29 cellular contexts compared by ENCODE assay signal in the genomic region with DNA sequence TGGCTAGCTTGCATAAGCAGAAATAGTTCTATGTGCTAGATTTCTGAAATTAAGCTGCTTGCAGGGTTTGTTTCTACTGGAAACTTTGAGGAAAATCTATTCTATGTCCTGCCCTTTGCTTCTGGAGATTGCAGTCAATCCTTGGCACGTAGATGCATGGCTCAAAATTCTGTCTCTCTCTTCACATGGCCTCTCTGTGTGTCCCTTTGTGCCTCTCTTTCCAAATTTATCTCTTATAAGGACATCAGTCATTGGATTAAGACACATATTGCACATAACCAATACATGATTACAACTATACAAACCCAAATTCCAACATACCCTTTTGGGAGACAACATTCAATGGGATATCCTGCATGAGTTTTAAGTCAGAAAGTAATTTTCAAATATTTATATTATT.
"Had no signal": no experiment of that assay in that cellular context is flagged by ENCODE, and none has a peak within 500 bp of the region (broad histone marks: within the 10 kb centered on the region; RNA-seq: fewer than 3 reads in every experiment).

No MANE protein-coding gene starts in this region.

- H3K27me3 Mint-ChIP-seq: dendritic cell treated with granulocyte-macrophage colony-stimulating factor and Interleukin-4, amounts not matched to agents 40 ng/mL and 50 ng/mL, for 4 days; effector memory CD8-positive, alpha-beta T cell had no signal

- FAIRE-seq: colon, endometrium, endothelial cell of umbilical vein, frontal cortex had no signal

- H3K4me3 Mint-ChIP-seq: dendritic cell treated with granulocyte-macrophage colony-stimulating factor and Interleukin-4, amounts not matched to agents 40 ng/mL and 50 ng/mL, for 4 days; effector memory CD8-positive, alpha-beta T cell; endodermal cell had no signal

- H3K9me3 Mint-ChIP-seq: endodermal cell had no signal

- H3K4me1 ChIP-seq: colonic mucosa, esophagus muscularis mucosa, esophagus squamous epithelium, foreskin keratinocyte, gastrocnemius medialis, gastroesophageal sphincter, heart left ventricle, heart right ventricle had no signal

- H3K36me3 ChIP-seq: colonic mucosa, esophagus muscularis mucosa, esophagus squamous epithelium, gastrocnemius medialis, gastroesophageal sphincter, heart left ventricle, heart right ventricle had no signal

- ATAC-seq: effector memory CD8-positive, alpha-beta T cell; esophagus mucosa; foreskin keratinocyte; gastrocnemius medialis; gastroesophageal sphincter; heart left ventricle; heart right ventricle had no signal

- H3K27me3 ChIP-seq: colonic mucosa, dorsolateral prefrontal cortex, esophagus muscularis mucosa, esophagus squamous epithelium, foreskin keratinocyte, gastrocnemius medialis, gastroesophageal sphincter, heart left ventricle, heart right ventricle had no signal

- H3K4me3 ChIP-seq: colonic mucosa, coronary artery, dorsolateral prefrontal cortex, esophagus muscularis mucosa, esophagus squamous epithelium, gastrocnemius medialis, gastroesophageal sphincter, heart left ventricle, heart right ventricle had no signal

- H3K9me3 ChIP-seq: colonic mucosa, esophagus muscularis mucosa, esophagus squamous epithelium, gastrocnemius medialis, gastroesophageal sphincter had no signal

- H3K27ac Mint-ChIP-seq: dendritic cell treated with granulocyte-macrophage colony-stimulating factor and Interleukin-4, amounts not matched to agents 40 ng/mL and 50 ng/mL, for 4 days; effector memory CD8-positive, alpha-beta T cell; endodermal cell had no signal

- H3K27ac ChIP-seq: colonic mucosa, coronary artery, dorsolateral prefrontal cortex, epithelial cell of prostate, esophagus muscularis mucosa, esophagus squamous epithelium, foreskin keratinocyte, gastrocnemius medialis, gastroesophageal sphincter, heart left ventricle, heart right ventricle had no signal

- DNase-seq: colonic mucosa; cortex of kidney; dermis blood vessel endothelial cell; dorsolateral prefrontal cortex; effector CD4-positive, alpha-beta T cell; effector CD8-positive, alpha-beta T cell; effector memory CD4-positive, alpha-beta T cell; effector memory CD8-positive, alpha-beta T cell; endodermal cell; erythroblast; esophagus squamous epithelium; foreskin fibroblast; foreskin keratinocyte; foreskin melanocyte; gastrocnemius medialis; glutamatergic neuron; head of caudate nucleus; heart left ventricle; heart right ventricle had no signal
